8 cellular contexts compared by ENCODE assay signal in genomic region chr2:62456721-62457539, GRCh38. TPM values are rescaled to one million over a fixed set of nuclear protein-coding genes. Genes with fewer than 3 reads are reported as not detected.
DNase-seq lines count a peak whose midpoint lies in the region; ATAC-seq, FAIRE-seq and TF ChIP-seq lines count a peak whose summit lies in the region.

No MANE protein-coding gene starts in this region.

- no peaks in the 10 kb centered on the region for H3K36me3 ChIP-seq in HepG2 (replicated peaks in 1 of 2; ENCODE audit: control insufficient read depth in 1 of 2, insufficient read depth in 2 of 2, low read length in 2 of 2)

- 18% methylated on average over 51 of the region's 52 CpGs for WGBS in HepG2 (ENCODE audit: low lambda C conversion rate)

- no peaks in the 10 kb centered on the region for H3K79me2 ChIP-seq in HepG2 (ENCODE audit: insufficient read depth, low read length)

- H3K4me2 ChIP-seq in HepG2 (ENCODE audit: low read depth, low read length), result peak overlapping the region; percentile 79

- TF ChIP-seq EP300 in HepG2 (IDR thresholded peaks at IDR 0.05; ENCODE audit: low read depth in 2 of 2, low read length in 2 of 2) (peak; percentile 28 to 44; a peak in 1 of 4 replicates), HepG2 (CRISPR knock-in tag; IDR thresholded peaks at IDR 0.05; ENCODE audit: borderline replicate concordance) (no peak; the same call in none of the 2 replicates)

- FAIRE-seq in HepG2 (lab: Jason Lieb, UNC), result no peak

- ATAC-seq in GM18858 (IDR thresholded peaks at IDR 0.05; ENCODE audit: unreplicated experiment) (peak; percentile 87), HG03064 (IDR thresholded peaks at IDR 0.05; ENCODE audit: low read depth, unreplicated experiment) (peak; percentile 93), HepG2 (peak; percentile 97)

- H4K20me1 ChIP-seq in HepG2 (ENCODE audit: insufficient read depth, low read length), result no peaks in the 10 kb centered on the region

- intact Hi-C loops in HepG2 (cut with micrococcal nuclease; ENCODE audit: unreplicated experiment), result loop anchor here (1.0 to 2.0 kb wide), 4 partner anchors 70 to 318 kb away; no protein-coding TSS in a partner anchor

- peak overlapping the region; percentile 62 for H2AFZ ChIP-seq in HepG2 (ENCODE audit: low read length)

- BruUV-seq in HepG2 (replicated peaks; lab: Mats Ljungman, UMichigan), result no TSS peak

- H3K9ac ChIP-seq in HepG2 (ENCODE audit: insufficient read depth, low read depth, low read length), result peak overlapping the region; percentile 79

- peak in 1 of 2 experiments; percentile 28; a peak in 1 of 4 replicates for TF ChIP-seq POLR2A in HepG2 (IDR thresholded peaks at IDR 0.05; ENCODE audit: insufficient read depth in 1 of 2, low read depth in 2 of 2, low read length in 2 of 2)

- TF ChIP-seq RAD21 in HepG2 (CRISPR knock-in tag; IDR thresholded peaks at IDR 0.05), result peak; percentile 100

- H3K27me3 ChIP-seq in HepG2 (ENCODE audit: control insufficient read depth in 1 of 2, insufficient read depth in 2 of 2, low read length in 2 of 2), result no peaks in the 10 kb centered on the region

- in situ Hi-C loops in HepG2 (cut with HindIII; ENCODE audit: extremely low pct_ligation_motif_present, low pct_unique_long_range_greater_than_20kb), result loop anchor here (5.0 kb wide), 3 partner anchors 115 to 320 kb away; partner anchors contain the start of gene EHBP1

- H3K27ac ChIP-seq in HepG2 (ENCODE audit: extremely low read length, insufficient read depth, low read length), result peak overlapping the region; percentile 76

- DNase-seq in AG09309 (ENCODE audit: low read depth) (no peak), NCI-H446 (lab: John Stamatoyannopoulos, UW) (peak; percentile 37 to 85), dedifferentiated amniotic fluid mesenchymal stem cell (ENCODE audit: extremely low spot score) (peak; percentile 15), HepG2 (ENCODE audit: low spot score) (peak; percentile 63)
- DNase-seq in activated CD4-positive, alpha-beta T cell treated with anti-CD3 and anti-CD28 coated beads, Interleukin-2, amount 50 U/mL, for 1 hour, result peak; percentile 63
- peak; percentile 38 for DNase-seq in stimulated activated CD4-positive, alpha-beta T cell treated with anti-CD3 and anti-CD28 coated beads, Interleukin-2, amount 100 ng/mL, for 4 hours (ENCODE audit: low read depth)

- TF ChIP-seq CTCF in AG09309 (IDR thresholded peaks at IDR 0.05; ENCODE audit: control insufficient read depth, insufficient read depth, low read depth, low read length, missing control alignments), result peak; percentile 80
- peak; percentile 99 for TF ChIP-seq CTCF in HepG2 (CRISPR knock-in tag; IDR thresholded peaks at IDR 0.05)

- CTCF ChIA-PET in HepG2 (lab: Yijun Ruan, JAX; ENCODE audit: low intra/inter-chr PET ratio, low total read pairs), result interaction anchor here (0.6 to 4.3 kb wide), 5 partner anchors 268 to 732 kb away, joined by 3 to 34 read pairs (median 3); no protein-coding TSS in a partner anchor

- POLR2A ChIA-PET in HepG2 (lab: Yijun Ruan, JAX), result interaction anchor here (0.6 to 3.7 kb wide), 32 partner anchors 10 to 339 kb away, joined by 3 to 67 read pairs (median 5); partner anchors contain the start of gene EHBP1

- H3K4me1 ChIP-seq in HepG2 (ENCODE audit: insufficient read depth, low read length), result peaks cover 70% of the 10 kb centered on the region

- peak overlapping the region; percentile 66 for H3K4me3 ChIP-seq in AG09309 (ENCODE audit: control insufficient read depth, low read depth, low read length)
- H3K4me3 ChIP-seq in HepG2 (replicated peaks in 1 of 3; ENCODE audit: insufficient read depth in 1 of 3, low read depth in 2 of 3, low read length in 3 of 3), result peak overlapping the region; percentile 43 to 70 (median 59); a peak in 5 of 6 replicates

- H3K9me3 ChIP-seq in HepG2 (ENCODE audit: low read length), result no peaks in the 10 kb centered on the region

TF ChIP-seq in HepG2, 621 proteins besides CTCF, POLR2A, EP300 and RAD21 (continues in another document):
- no peak for TF ChIP-seq MAFK (conservative IDR thresholded peaks at IDR 0.05 in 1 of 2, IDR thresholded peaks at IDR 0.05 in 1 of 2; ENCODE audit: low read length in 2 of 2)
- TF ChIP-seq RXRA (CRISPR knock-in tag; IDR thresholded peaks at IDR 0.05), result peak; percentile 83
- peak; percentile 30 for TF ChIP-seq HCFC1 (IDR thresholded peaks at IDR 0.05; ENCODE audit: low read depth, low read length)
- 0 out of 2 replicates have a peak, but pooled peaks have one; percentile 59 for TF ChIP-seq ZNF670 (CRISPR knock-in tag; IDR thresholded peaks at IDR 0.05; ENCODE audit: borderline replicate concordance)
- TF ChIP-seq ZNF891 (CRISPR knock-in tag; IDR thresholded peaks at IDR 0.05), result peak; percentile 66; the same call in 1 of the 2 replicates
- no peak; the same call in 1 of the 2 replicates for TF ChIP-seq ZNF280B (CRISPR knock-in tag; IDR thresholded peaks at IDR 0.05; ENCODE audit: borderline replicate concordance)
- peak; percentile 89 for TF ChIP-seq FOXC1 (CRISPR knock-in tag; IDR thresholded peaks at IDR 0.05; ENCODE audit: borderline replicate concordance)
- 0 out of 2 replicates have a peak, but pooled peaks have one; percentile 47 for TF ChIP-seq ZNF704 (CRISPR knock-in tag; IDR thresholded peaks at IDR 0.05; ENCODE audit: borderline replicate concordance)
- TF ChIP-seq SYNCRIP (IDR thresholded peaks at IDR 0.05; ENCODE audit: insufficient read depth, low read depth, low read length), result no peak
- peak; percentile 96 for TF ChIP-seq BRD4 (CRISPR knock-in tag; IDR thresholded peaks at IDR 0.05)
- peak; percentile 64; the same call in 1 of the 2 replicates for TF ChIP-seq ZNF430 (CRISPR knock-in tag; IDR thresholded peaks at IDR 0.05)

RNA-seq across cellular contexts. Expression of gene TMEM17, which starts 49.1 kb away (rescaled TPM):
- 0.22 and 0.28 TPM in 2 replicates for total RNA-seq in HepG2 (2016; rRNA removed; fragmentation: Illumina TruSeq; extraction: Trizol)
- 0.18 TPM in 1 of 2 replicates, not detected in the other for total RNA-seq in HepG2 (2016; cell fraction: cytosol; rRNA removed; fragmentation: Illumina TruSeq; extraction: Trizol; ENCODE audit: low read depth)
- total RNA-seq in HepG2 (2016; cell fraction: insoluble cytoplasmic fraction; rRNA removed; fragmentation: Illumina TruSeq; extraction: Trizol), result 0.07 and 0.30 TPM in 2 replicates
- 0.24 and 0.25 TPM in 2 replicates for total RNA-seq in HepG2 (2016; cell fraction: membrane; rRNA removed; fragmentation: Illumina TruSeq; extraction: Trizol)
- total RNA-seq in HepG2 (2016; cell fraction: nucleus; rRNA removed; fragmentation: Illumina TruSeq; extraction: Trizol), result 0.40 TPM in 1 of 2 replicates, not detected in the other
- 0.30 and 0.50 TPM in 2 replicates for polyA plus RNA-seq in HepG2 (2011; rRNA removed)
- polyA plus RNA-seq in HepG2 (2011; cell fraction: cytosol; rRNA removed), result 0.20 and 0.33 TPM in 2 replicates
- polyA plus RNA-seq in HepG2 (2011; cell fraction: nucleus; rRNA removed), result 0.11 and 0.16 TPM in 2 replicates
- polyA plus RNA-seq in HepG2 (2012), result 0.16 and 0.24 TPM in 2 replicates
- polyA plus RNA-seq in HepG2 (2016; cell fraction: cytosol; fragmentation: Illumina TruSeq; extraction: Trizol; ENCODE audit: low read depth), result 0.19 and 0.25 TPM in 2 replicates
- polyA plus RNA-seq in HepG2 (2016; cell fraction: insoluble cytoplasmic fraction; fragmentation: Illumina TruSeq; extraction: Trizol; ENCODE audit: low read depth), result 0.12 and 0.22 TPM in 2 replicates
- polyA plus RNA-seq in HepG2 (2016; cell fraction: membrane; fragmentation: Illumina TruSeq; extraction: Trizol; ENCODE audit: low read depth), result 0.35 and 0.46 TPM in 2 replicates
- 0.25 and 0.76 TPM in 2 replicates for polyA plus RNA-seq in HepG2 (2016; cell fraction: nucleus; fragmentation: Illumina TruSeq; extraction: Trizol; ENCODE audit: insufficient read depth, low read depth)
- 0.21 and 0.32 TPM in 2 replicates for polyA minus RNA-seq in HepG2 (2011; rRNA and poly(A)+ RNA removed; ENCODE audit: low replicate concordance)
- 0.35 TPM in 1 of 2 replicates, not detected in the other for polyA minus RNA-seq in HepG2 (2011; cell fraction: cytosol; rRNA and poly(A)+ RNA removed)
- 0.25 and 0.52 TPM in 2 replicates for polyA minus RNA-seq in HepG2 (2011; cell fraction: nucleus; rRNA and poly(A)+ RNA removed)
